ENCODE assay signal across 22 cellular contexts in genomic region chr1:6986281-6986680, GRCh38.
"Had no signal": no experiment of that assay in that cellular context is flagged by ENCODE, and none has a peak within 500 bp of the region (broad histone marks: within the 10 kb centered on the region; RNA-seq: fewer than 3 reads in every experiment).

No MANE protein-coding gene starts in this region.

- H3K9me3 ChIP-seq: colonic mucosa, esophagus squamous epithelium, gastrocnemius medialis, left lung, lower lobe of right lung had no signal

- H3K4me1 ChIP-seq: colonic mucosa, esophagus squamous epithelium, heart right ventricle, left lung, lower lobe of right lung had no signal

- DNase-seq: colonic mucosa; cortex of kidney; effector CD8-positive, alpha-beta T cell; effector memory CD8-positive, alpha-beta T cell; endodermal cell; erythroblast; esophagus squamous epithelium; foreskin fibroblast; foreskin melanocyte; gastrocnemius medialis; glutamatergic neuron; heart right ventricle; hippocampal formation; left cardiac atrium; left ventricle myocardium superior; lower lobe of right lung; mesenchymal stem cell; midbrain had no signal

- H3K27ac Mint-ChIP-seq: dendritic cell treated with granulocyte-macrophage colony-stimulating factor and Interleukin-4, amounts not matched to agents 40 ng/mL and 50 ng/mL, for 4 days; effector memory CD8-positive, alpha-beta T cell; endodermal cell had no signal

- H3K9me3 Mint-ChIP-seq: dendritic cell treated with granulocyte-macrophage colony-stimulating factor and Interleukin-4, amounts not matched to agents 40 ng/mL and 50 ng/mL, for 4 days; effector memory CD8-positive, alpha-beta T cell; endodermal cell had no signal

- H3K4me3 Mint-ChIP-seq: dendritic cell treated with granulocyte-macrophage colony-stimulating factor and Interleukin-4, amounts not matched to agents 40 ng/mL and 50 ng/mL, for 4 days; effector memory CD8-positive, alpha-beta T cell; endodermal cell had no signal

- H3K27ac ChIP-seq: colonic mucosa, epithelial cell of prostate, esophagus squamous epithelium, gastrocnemius medialis, heart right ventricle, left lung, lower lobe of right lung had no signal

- H3K27me3 ChIP-seq: colonic mucosa, gastrocnemius medialis had no signal

- H3K36me3 ChIP-seq: colonic mucosa, esophagus squamous epithelium, gastrocnemius medialis, heart right ventricle, left lung, lower lobe of right lung had no signal

- H3K27me3 Mint-ChIP-seq: dendritic cell treated with granulocyte-macrophage colony-stimulating factor and Interleukin-4, amounts not matched to agents 40 ng/mL and 50 ng/mL, for 4 days had no signal

- ATAC-seq: effector memory CD8-positive, alpha-beta T cell; esophagus mucosa; heart right ventricle; left cardiac atrium; left lung; left ventricle myocardium superior; lower lobe of right lung had no signal

- H3K4me3 ChIP-seq: colonic mucosa, esophagus squamous epithelium, gastrocnemius medialis, heart right ventricle, left lung, lower lobe of right lung had no signal
